ENCODE assay signal across 9 cellular contexts in the genomic region with DNA sequence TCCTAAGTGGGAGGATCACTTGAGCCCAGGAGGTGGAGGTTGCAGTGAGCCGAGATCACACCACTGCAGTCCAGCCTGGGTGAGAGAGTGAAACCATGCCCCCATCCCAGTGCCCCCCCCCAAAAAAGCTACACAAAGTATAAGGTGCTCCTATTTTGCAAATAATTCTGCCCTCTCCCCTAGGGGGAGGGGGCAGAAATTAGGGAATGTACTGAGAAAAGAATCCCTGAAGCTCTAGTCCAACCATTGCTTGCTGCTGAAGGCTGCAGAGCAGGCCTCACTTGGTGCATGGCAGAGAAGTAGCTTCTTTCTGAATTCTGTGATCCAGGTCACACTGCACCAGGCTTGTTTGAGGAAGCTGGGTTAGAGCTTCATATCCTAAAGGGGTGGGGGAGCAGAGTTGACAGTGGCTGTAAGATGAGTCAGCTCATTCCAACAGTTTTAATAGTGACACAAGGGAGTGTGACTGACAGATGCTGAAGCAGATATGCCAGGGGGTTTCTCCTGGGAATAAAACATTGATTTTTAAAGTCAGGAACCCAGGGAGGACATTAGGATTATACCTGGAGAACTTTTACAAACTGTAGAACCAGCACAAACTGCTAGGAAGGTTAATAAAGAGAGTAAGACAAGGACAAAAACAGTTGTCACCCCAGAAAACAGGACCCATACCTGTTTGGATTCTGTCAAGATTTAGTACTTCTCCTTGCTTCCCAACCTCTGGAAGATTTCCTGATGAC. TPM values are rescaled to one million over a fixed set of nuclear protein-coding genes. Genes with fewer than 3 reads are reported as not detected.
A peak's percentile ranks its signal among the peaks of the same experiment; 100 is the strongest.
DNase-seq lines count a peak whose midpoint lies in the region; ATAC-seq and TF ChIP-seq lines count a peak whose summit lies in the region.
"Had no signal": no experiment of that assay in that cellular context is flagged by ENCODE, and none has a peak within 500 bp of the region (broad histone marks: within the 10 kb centered on the region; RNA-seq: fewer than 3 reads in every experiment).

No MANE protein-coding gene starts in this region.

- H3K27ac ChIP-seq in caudate nucleus (ENCODE audit: low read depth, low read length), result peak overlapping the region; percentile 81
- no peak overlapping the region for H3K27ac ChIP-seq in CD4-positive, alpha-beta T cell (ENCODE audit: low read depth, low read length)
- H3K27ac ChIP-seq: body of pancreas, pancreas had no signal

- CTCF ChIA-PET in CD4-positive, alpha-beta T cell (lab: Charles Lee), result interaction anchor here (0.6 to 1.5 kb wide), 3 partner anchors 12 to 362 kb away, joined by 3 to 5 read pairs (median 4); no protein-coding TSS in a partner anchor

- H3K9me3 Mint-ChIP-seq in CD4-positive, alpha-beta T cell, result no peaks in the 10 kb centered on the region

- no peak overlapping the region for H3K4me3 Mint-ChIP-seq in CD4-positive, alpha-beta T cell

- POLR2A ChIA-PET in CD4-positive, alpha-beta T cell (lab: Charles Lee), result interaction anchor here (0.7 kb wide), 1 partner anchor 12 kb away, joined by 3 read pairs; no protein-coding TSS in a partner anchor

- no peaks in the 10 kb centered on the region for H3K9me3 ChIP-seq in CD4-positive, alpha-beta T cell (ENCODE audit: control insufficient read depth, low read length)
- H3K9me3 ChIP-seq: body of pancreas, pancreas had no signal

- H3K27me3 ChIP-seq in CD4-positive, alpha-beta T cell (ENCODE audit: control insufficient read depth, insufficient read depth, low read length), result no peaks in the 10 kb centered on the region
- H3K27me3 ChIP-seq: body of pancreas, pancreas had no signal

- peaks cover 76% of the 10 kb centered on the region for H3K36me3 Mint-ChIP-seq in CD4-positive, alpha-beta T cell (ENCODE audit: low read depth)

- ATAC-seq in HG03025 (IDR thresholded peaks at IDR 0.05; ENCODE audit: low FRiP score, unreplicated experiment), result no peak
- ATAC-seq in CD4-positive, alpha-beta T cell (ENCODE audit: poor library complexity), result no peak
- ATAC-seq: body of pancreas had no signal

- peak; percentile 18 for DNase-seq in GM04504 (ENCODE audit: low read depth)
- DNase-seq in MV-4-11 (lab: John Stamatoyannopoulos, UW), result peak; percentile 77
- DNase-seq in caudate nucleus (lab: John Stamatoyannopoulos, UW), result peak in 2 of 61 donors; percentile 15 to 23
- peak; percentile 48 for DNase-seq in renal cortical epithelial cell (ENCODE audit: low read depth)
- no peak for DNase-seq in CD4-positive, alpha-beta T cell
- DNase-seq in dedifferentiated amniotic fluid mesenchymal stem cell (ENCODE audit: extremely low spot score), result no peak
- DNase-seq: body of pancreas, pancreas had no signal

- H3K27me3 Mint-ChIP-seq in CD4-positive, alpha-beta T cell, result no peaks in the 10 kb centered on the region

- H3K4me1 Mint-ChIP-seq in CD4-positive, alpha-beta T cell (ENCODE audit: low read depth), result no peaks in the 10 kb centered on the region

- no peak for TF ChIP-seq CTCF in CD4-positive, alpha-beta T cell (IDR thresholded peaks at IDR 0.05)

- intact Hi-C loops in CD4-positive, alpha-beta T cell (cut with DNase I, micrococcal nuclease), result no loop called here

- H3K27ac Mint-ChIP-seq in CD4-positive, alpha-beta T cell, result no peak overlapping the region

RNA-seq across cellular contexts. Expression of a gene that starts 32.8 kb away (rescaled TPM):
- total RNA-seq in renal cortical epithelial cell, result 2.3 and 3.8 TPM in 2 replicates
- total RNA-seq in CD4-positive, alpha-beta T cell, result under 1 TPM; 0.11 to 0.14 TPM

Comparison
In these comparisons a context has a peak if more than half of its experiments do, and no peak if none do; other contexts are left out.
1. DNase-seq: peak in GM04504 (single experiment), MV-4-11 (single experiment) and renal cortical epithelial cell (single experiment); none in CD4-positive, alpha-beta T cell (0 of 10) and dedifferentiated amniotic fluid mesenchymal stem cell (single experiment).